24 cellular contexts compared by ENCODE assay signal in the genomic region with DNA sequence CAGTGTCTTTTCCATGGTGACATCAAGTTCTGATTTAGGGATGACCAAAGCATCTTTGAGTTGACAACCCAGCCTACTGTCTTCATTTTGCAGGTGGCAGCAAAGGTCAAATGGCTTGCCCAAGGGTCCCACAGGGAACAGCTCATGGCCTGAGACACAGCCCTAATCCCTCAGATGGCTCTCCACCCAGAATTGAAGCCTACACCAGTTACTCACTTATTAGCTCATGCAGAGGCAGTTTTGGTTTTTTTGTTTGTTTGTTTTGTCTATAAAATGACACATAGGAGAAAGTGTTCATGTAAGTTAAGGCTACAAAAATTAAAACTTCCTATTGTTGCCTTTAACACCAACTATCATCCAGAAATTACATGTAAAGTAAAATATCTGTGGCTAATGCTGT.
"Had no signal": no experiment of that assay in that cellular context is flagged by ENCODE, and none has a peak within 500 bp of the region (broad histone marks: within the 10 kb centered on the region; RNA-seq: fewer than 3 reads in every experiment).

No MANE protein-coding gene starts in this region.

- H3K27ac ChIP-seq: adrenal gland, ascending aorta, brain microvascular endothelial cell, colonic mucosa, hepatocyte, right lobe of liver, uterus had no signal

- ATAC-seq: activated naive CD4-positive, alpha-beta T cell treated with anti-CD3 and anti-CD28 coated beads, Interleukin-2, amount 50 U/mL, for 72 hours; activated T-helper 17 cell treated with anti-CD3 and anti-CD28 coated beads, Interleukin-2, amount 50 U/mL, for 72 hours; right lobe of liver; stimulated activated effector memory CD8-positive, alpha-beta T cell treated with anti-CD3 and anti-CD28 coated beads, Interleukin-12 subunit alpha, Interleukin-12 subunit beta, amount 100 ng/mL, for 72 hours; WTC11 had no signal

- H3K79me2 ChIP-seq: hepatocyte had no signal

- H3K9me3 ChIP-seq: adrenal gland, ascending aorta, colonic mucosa, right lobe of liver, uterus had no signal

- H3K4me2 ChIP-seq: hepatocyte had no signal

- H3K4me3 ChIP-seq: adrenal gland, ascending aorta, colonic mucosa, hepatocyte, right lobe of liver, uterus had no signal

- H3K36me3 ChIP-seq: adrenal gland, ascending aorta, brain microvascular endothelial cell, colonic mucosa, right lobe of liver, uterus had no signal

- H2AFZ ChIP-seq: hepatocyte had no signal

- H3K4me1 ChIP-seq: adrenal gland, colonic mucosa, right lobe of liver, uterus had no signal

- DNase-seq: activated CD4-positive, alpha-beta T cell treated with anti-CD3 and anti-CD28 coated beads, Interleukin-2, amount 50 U/mL, for 4 hours; activated CD8-positive, alpha-beta memory T cell treated with anti-CD3 and anti-CD28 coated beads for 24 hours; activated CD8-positive, alpha-beta memory T cell treated with anti-CD3 and anti-CD28 coated beads, Interleukin-2, amount 50 U/mL, for 4 hours; activated T-cell treated with anti-CD3 and anti-CD28 coated beads, Interleukin-2, amount 50 U/mL, for 24 hours; adrenal gland; brain microvascular endothelial cell; central memory CD4-positive, alpha-beta T cell; colonic mucosa; foreskin melanocyte; naive B cell; occipital lobe; right lobe of liver; small intestine; stimulated activated CD4-positive, alpha-beta T cell treated with anti-CD3 and anti-CD28 coated beads, Interleukin-2, amount 100 ng/mL, for 24 hours; T-helper 1 cell; T-helper 9 cell; trophoblast cell; uterus had no signal

- H3K27me3 ChIP-seq: adrenal gland, ascending aorta, brain microvascular endothelial cell, colonic mucosa, hepatocyte, right lobe of liver, uterus had no signal
